26 cellular contexts compared by ENCODE assay signal in genomic region chr16:12526521-12526920, GRCh38.
"Had no signal": no experiment of that assay in that cellular context is flagged by ENCODE, and none has a peak within 500 bp of the region (broad histone marks: within the 10 kb centered on the region; RNA-seq: fewer than 3 reads in every experiment).

No MANE protein-coding gene starts in this region.

- H3K4me3 ChIP-seq: left lung, lung, mucosa of descending colon, pancreas, prostate gland, sigmoid colon, spleen, suprapubic skin, thoracic aorta, tibial artery, vagina had no signal

- H3K27me3 Mint-ChIP-seq: naive thymus-derived CD4-positive, alpha-beta T cell; natural killer cell treated with Interleukin-12 subunit alpha and Interleukin-12 subunit beta and Interleukin-15 and Interleukin-18, amount 100 ng/mL, for 72 hours; stimulated activated naive CD8-positive, alpha-beta T cell treated with anti-CD3 and anti-CD28 coated beads, Interleukin-15, Interleukin-2, amounts not matched to agents 100 ng/mL and 50 ng/mL, for 24 hours had no signal

- H3K36me3 ChIP-seq: pancreas, prostate gland, thoracic aorta, vagina had no signal

- H3K27ac Mint-ChIP-seq: naive thymus-derived CD4-positive, alpha-beta T cell; natural killer cell treated with Interleukin-12 subunit alpha and Interleukin-12 subunit beta and Interleukin-15 and Interleukin-18, amount 100 ng/mL, for 72 hours; stimulated activated effector memory CD8-positive, alpha-beta T cell treated with anti-CD3 and anti-CD28 coated beads, Interleukin-12 subunit alpha, Interleukin-12 subunit beta, amount 100 ng/mL, for 72 hours; stimulated activated naive CD8-positive, alpha-beta T cell treated with anti-CD3 and anti-CD28 coated beads, Interleukin-15, Interleukin-2, amounts not matched to agents 100 ng/mL and 50 ng/mL, for 24 hours had no signal

- DNase-seq: immature natural killer cell; kidney; left colon; left lung; midbrain; mucosa of descending colon; naive thymus-derived CD4-positive, alpha-beta T cell; nucleus accumbens; pancreas; retina; right cardiac atrium; sigmoid colon; small intestine; spleen; stimulated activated CD4-positive, alpha-beta T cell treated with anti-CD3 and anti-CD28 coated beads, Interleukin-4, amount 100 ng/mL, for 24 hours; stimulated activated naive CD4-positive, alpha-beta T cell; tibial artery; trophoblast cell had no signal

- H3K27me3 ChIP-seq: left lung, pancreas, sigmoid colon, spleen, suprapubic skin, tibial artery, vagina had no signal

- H3K9me3 ChIP-seq: left lung, mucosa of descending colon, pancreas, prostate gland, sigmoid colon, spleen, suprapubic skin, thoracic aorta, tibial artery, vagina had no signal

- H3K4me1 ChIP-seq: pancreas, prostate gland, sigmoid colon, tibial artery, vagina had no signal

- ATAC-seq: left colon; left lung; mucosa of descending colon; naive thymus-derived CD4-positive, alpha-beta T cell; natural killer cell treated with Interleukin-12 subunit alpha and Interleukin-12 subunit beta and Interleukin-15 and Interleukin-18, amount 100 ng/mL, for 72 hours; pancreas; right cardiac atrium; stimulated activated effector memory CD8-positive, alpha-beta T cell treated with anti-CD3 and anti-CD28 coated beads, Interleukin-12 subunit alpha, Interleukin-12 subunit beta, amount 100 ng/mL, for 72 hours had no signal

- H3K4me3 Mint-ChIP-seq: immature natural killer cell; naive thymus-derived CD4-positive, alpha-beta T cell; natural killer cell treated with Interleukin-12 subunit alpha and Interleukin-12 subunit beta and Interleukin-15 and Interleukin-18, amount 100 ng/mL, for 72 hours; stimulated activated effector memory CD8-positive, alpha-beta T cell treated with anti-CD3 and anti-CD28 coated beads, Interleukin-12 subunit alpha, Interleukin-12 subunit beta, amount 100 ng/mL, for 72 hours; stimulated activated naive CD8-positive, alpha-beta T cell treated with anti-CD3 and anti-CD28 coated beads, Interleukin-15, Interleukin-2, amounts not matched to agents 100 ng/mL and 50 ng/mL, for 24 hours had no signal

- H3K9me3 Mint-ChIP-seq: immature natural killer cell; natural killer cell treated with Interleukin-12 subunit alpha and Interleukin-12 subunit beta and Interleukin-15 and Interleukin-18, amount 100 ng/mL, for 72 hours; stimulated activated effector memory CD8-positive, alpha-beta T cell treated with anti-CD3 and anti-CD28 coated beads, Interleukin-12 subunit alpha, Interleukin-12 subunit beta, amount 100 ng/mL, for 72 hours; stimulated activated naive CD8-positive, alpha-beta T cell treated with anti-CD3 and anti-CD28 coated beads, Interleukin-15, Interleukin-2, amounts not matched to agents 100 ng/mL and 50 ng/mL, for 24 hours had no signal

- H3K36me3 Mint-ChIP-seq: natural killer cell treated with Interleukin-12 subunit alpha and Interleukin-12 subunit beta and Interleukin-15 and Interleukin-18, amount 100 ng/mL, for 72 hours; stimulated activated effector memory CD8-positive, alpha-beta T cell treated with anti-CD3 and anti-CD28 coated beads, Interleukin-12 subunit alpha, Interleukin-12 subunit beta, amount 100 ng/mL, for 72 hours had no signal

- H3K27ac ChIP-seq: left lung, pancreas, prostate gland, sigmoid colon, spleen, suprapubic skin, thoracic aorta, tibial artery, vagina had no signal
